18 cellular contexts compared by ENCODE assay signal in the genomic region with DNA sequence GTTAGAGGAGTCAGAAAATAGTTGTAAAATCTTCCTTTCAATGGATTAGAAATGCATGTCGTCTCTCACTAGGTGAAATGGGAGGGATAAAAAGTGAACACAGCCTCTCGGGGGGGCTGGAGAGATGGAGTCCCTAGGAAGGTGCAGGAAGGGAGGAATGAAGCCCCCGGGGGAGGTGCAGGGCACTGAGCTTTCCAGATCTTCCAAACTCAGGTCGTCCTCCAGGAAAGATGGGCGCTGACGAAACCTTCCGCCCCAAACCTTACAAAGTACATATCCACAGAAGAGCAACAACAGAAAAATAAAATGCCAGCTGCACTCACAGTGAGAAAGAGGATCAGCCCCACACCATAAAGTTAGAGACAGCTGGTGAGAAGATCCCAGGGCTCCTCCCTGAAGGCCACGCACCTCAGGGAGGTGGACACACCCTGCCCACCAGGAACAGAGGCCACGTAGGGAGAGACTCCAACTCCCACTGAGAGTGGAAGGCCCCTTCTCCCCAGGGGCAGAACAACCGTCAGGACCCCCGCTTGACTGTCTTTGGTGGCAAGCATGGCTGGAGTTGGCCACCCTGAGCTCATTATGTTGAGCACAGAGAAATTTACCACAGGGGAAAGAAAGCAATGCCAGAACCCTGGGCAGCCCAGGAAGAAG.
DNase-seq lines count a peak whose midpoint lies in the region; ATAC-seq, FAIRE-seq and TF ChIP-seq lines count a peak whose summit lies in the region.
"Had no signal": no experiment of that assay in that cellular context is flagged by ENCODE, and none has a peak within 500 bp of the region (broad histone marks: within the 10 kb centered on the region; RNA-seq: fewer than 3 reads in every experiment).

No MANE protein-coding gene starts in this region.

- H3K9me3 ChIP-seq in left ventricle myocardium inferior (replicated peaks) = peaks cover 4% of the 10 kb centered on the region
- H3K9me3 ChIP-seq in gastroesophageal sphincter = no peaks in the 10 kb centered on the region
- H3K9me3 ChIP-seq in stomach smooth muscle (ENCODE audit: control insufficient read depth in 2 of 2, low read length in 2 of 2) = no peaks in the 10 kb centered on the region
- no peaks in the 10 kb centered on the region for H3K9me3 ChIP-seq in T-helper 17 cell (ENCODE audit: control insufficient read depth, low read length, poor library complexity, severe bottlenecking)
- H3K9me3 ChIP-seq in HepG2 (ENCODE audit: low read length) = no peaks in the 10 kb centered on the region
- H3K9me3 ChIP-seq: uterus had no signal

- no peak overlapping the region for H3K4me2 ChIP-seq in HepG2 (ENCODE audit: low read depth, low read length)

- H3K4me1 ChIP-seq in left ventricle myocardium inferior (peaks cover 34% of the 10 kb centered on the region), gastroesophageal sphincter (peaks cover under 1 to 28% (median 7%) of the 10 kb centered on the region in 3 donors), stomach smooth muscle (ENCODE audit: control insufficient read depth, insufficient read depth, low read length) (peaks cover 16% of the 10 kb centered on the region), HepG2 (ENCODE audit: insufficient read depth, low read length) (peaks cover 64% of the 10 kb centered on the region)

- CTCF ChIA-PET in activated CD8-positive, alpha-beta T cell treated with anti-CD3 and anti-CD28 coated beads, Interleukin-2, amount 10 ng/mL, durations not matched to agents 7 days and 5 days (lab: Charles Lee) = interaction anchor here (1.3 to 3.9 kb wide), 3 partner anchors 10 to 23 kb away, joined by 4 to 23 read pairs (median 5); no protein-coding TSS in a partner anchor
- CTCF ChIA-PET in HepG2 (lab: Yijun Ruan, JAX; ENCODE audit: low intra/inter-chr PET ratio, low total read pairs) = no interaction called here

- 87 to 100% methylated on average over 3 to 7 of the region's 11 CpGs for WGBS in gastroesophageal sphincter (ENCODE audit: low coverage in 1 of 2), 2 donors
- WGBS in HepG2 (ENCODE audit: low lambda C conversion rate) = 97% methylated on average over 8 of the region's 11 CpGs

- DNase-seq in left ventricle myocardium inferior = no peak
- no peak for DNase-seq in Right ventricle myocardium inferior (ENCODE audit: missing footprints)
- DNase-seq in activated CD8-positive, alpha-beta T cell treated with anti-CD3 and anti-CD28 coated beads, Interleukin-2, amount 10 ng/mL, durations not matched to agents 7 days and 5 days = peak; percentile 16
- no peak for DNase-seq in T-helper 17 cell
- no peak for DNase-seq in anterior cingulate cortex (lab: John Stamatoyannopoulos, UW)
- no peak for DNase-seq in HepG2 (ENCODE audit: low spot score)
- DNase-seq: activated CD4-positive, CD25-positive, alpha-beta regulatory T cell treated with anti-CD3 and anti-CD28 coated beads, Interleukin-2, amount 50 U/mL, for 72 hours; activated gamma-delta T cell; effector memory CD4-positive, alpha-beta T cell; NCI-H2029; NCI-H510A treated with DMSO at 0.1 percent for 48 hours; stimulated activated naive CD4-positive, alpha-beta T cell treated with Interleukin-2 at 50 U/mL for 16 hours; uterus had no signal

- H3K27ac ChIP-seq in left ventricle myocardium inferior (replicated peaks) = peak overlapping the region; percentile 69
- H3K27ac ChIP-seq in gastroesophageal sphincter = peak overlapping the region in 3 of 4 donors; percentile 9 to 32 (median 26)
- H3K27ac ChIP-seq in stomach smooth muscle (ENCODE audit: low read length) = peak overlapping the region; percentile 0
- no peak overlapping the region for H3K27ac ChIP-seq in HepG2 (ENCODE audit: extremely low read length, insufficient read depth, low read length)

- TF ChIP-seq EP300 in gastroesophageal sphincter (IDR thresholded peaks at IDR 0.05) = no peak
- no peak for TF ChIP-seq EP300 in HepG2 (IDR thresholded peaks at IDR 0.05; ENCODE audit: low read depth in 2 of 2, low read length in 2 of 2)
- no peak for TF ChIP-seq EP300 in HepG2 (CRISPR knock-in tag; IDR thresholded peaks at IDR 0.05; ENCODE audit: borderline replicate concordance)

- POLR2A ChIA-PET in activated CD8-positive, alpha-beta T cell treated with anti-CD3 and anti-CD28 coated beads, Interleukin-2, amount 10 ng/mL, durations not matched to agents 7 days and 5 days (lab: Charles Lee) = interaction anchor here (1.2 to 1.6 kb wide), 2 partner anchors 9 to 37 kb away, joined by 4 to 6 read pairs; no protein-coding TSS in a partner anchor
- POLR2A ChIA-PET in HepG2 (lab: Yijun Ruan, JAX) = interaction anchor here (1.5 to 1.9 kb wide), 3 partner anchors 9 to 116 kb away, joined by 4 to 11 read pairs (median 7); no protein-coding TSS in a partner anchor

- no peak overlapping the region for H3K4me3 Mint-ChIP-seq in activated CD8-positive, alpha-beta T cell treated with anti-CD3 and anti-CD28 coated beads, Interleukin-2, amount 10 ng/mL, durations not matched to agents 7 days and 5 days
- no peak overlapping the region for H3K4me3 Mint-ChIP-seq in T-helper 17 cell

- H3K4me1 Mint-ChIP-seq in activated CD8-positive, alpha-beta T cell treated with anti-CD3 and anti-CD28 coated beads, Interleukin-2, amount 10 ng/mL, durations not matched to agents 7 days and 5 days (ENCODE audit: low read depth) = peaks cover 50% of the 10 kb centered on the region
- peaks cover 4% of the 10 kb centered on the region for H3K4me1 Mint-ChIP-seq in T-helper 17 cell

- H3K27me3 ChIP-seq in left ventricle myocardium inferior (ENCODE audit: low read depth) (no peaks in the 10 kb centered on the region), gastroesophageal sphincter (no peaks in the 10 kb centered on the region), stomach smooth muscle (ENCODE audit: control insufficient read depth in 1 of 2, insufficient read depth in 2 of 2, low read length in 2 of 2) (no peaks in the 10 kb centered on the region), HepG2 (ENCODE audit: control insufficient read depth in 1 of 2, insufficient read depth in 2 of 2, low read length in 2 of 2) (no peaks in the 10 kb centered on the region)
- H3K27me3 ChIP-seq: uterus had no signal

- H3K79me2 ChIP-seq in HepG2 (ENCODE audit: insufficient read depth, low read length) = no peaks in the 10 kb centered on the region

- H3K27me3 Mint-ChIP-seq in activated CD8-positive, alpha-beta T cell treated with anti-CD3 and anti-CD28 coated beads, Interleukin-2, amount 10 ng/mL, durations not matched to agents 7 days and 5 days (ENCODE audit: low read depth) = no peaks in the 10 kb centered on the region
- H3K27me3 Mint-ChIP-seq in T-helper 17 cell = no peaks in the 10 kb centered on the region

- FAIRE-seq in HepG2 (lab: Jason Lieb, UNC) = no peak
- FAIRE-seq: bronchial epithelial cell, GM19239 had no signal

- H3K27ac Mint-ChIP-seq in activated CD8-positive, alpha-beta T cell treated with anti-CD3 and anti-CD28 coated beads, Interleukin-2, amount 10 ng/mL, durations not matched to agents 7 days and 5 days = peak overlapping the region; percentile 76
- H3K27ac Mint-ChIP-seq in T-helper 17 cell = no peak overlapping the region

- no peak overlapping the region for H3K4me3 ChIP-seq in left ventricle myocardium inferior
- no peak overlapping the region for H3K4me3 ChIP-seq in gastroesophageal sphincter
- no peak overlapping the region for H3K4me3 ChIP-seq in stomach smooth muscle (ENCODE audit: low read length in 2 of 2)
- H3K4me3 ChIP-seq in HepG2 (replicated peaks in 1 of 3; ENCODE audit: insufficient read depth in 1 of 3, low read depth in 2 of 3, low read length in 3 of 3) = no peak overlapping the region
- H3K4me3 ChIP-seq: skin epidermis, uterus had no signal

- H3K36me3 ChIP-seq in left ventricle myocardium inferior (no peaks in the 10 kb centered on the region), gastroesophageal sphincter (no peaks in the 10 kb centered on the region), stomach smooth muscle (ENCODE audit: control insufficient read depth in 2 of 2, insufficient read depth in 2 of 2, low read length in 2 of 2) (no peaks in the 10 kb centered on the region), HepG2 (replicated peaks in 1 of 2; ENCODE audit: control insufficient read depth in 1 of 2, insufficient read depth in 2 of 2, low read length in 2 of 2) (no peaks in the 10 kb centered on the region)
- H3K36me3 ChIP-seq: uterus had no signal

- H3K36me3 Mint-ChIP-seq in activated CD8-positive, alpha-beta T cell treated with anti-CD3 and anti-CD28 coated beads, Interleukin-2, amount 10 ng/mL, durations not matched to agents 7 days and 5 days (ENCODE audit: low read depth) = peaks cover 24% of the 10 kb centered on the region
- peaks cover 2% of the 10 kb centered on the region for H3K36me3 Mint-ChIP-seq in T-helper 17 cell (ENCODE audit: low read depth)

- intact Hi-C loops in left ventricle myocardium inferior (cut with micrococcal nuclease) (no loop called here), Right ventricle myocardium inferior (cut with DNase I) (loop anchor here (5.0 kb wide), 1 partner anchor 125 kb away; no protein-coding TSS in a partner anchor), HepG2 (cut with micrococcal nuclease; ENCODE audit: unreplicated experiment) (no loop called here)

- peaks cover 14% of the 10 kb centered on the region for H3K9me3 Mint-ChIP-seq in activated CD8-positive, alpha-beta T cell treated with anti-CD3 and anti-CD28 coated beads, Interleukin-2, amount 10 ng/mL, durations not matched to agents 7 days and 5 days (ENCODE audit: insufficient read depth)

- in situ Hi-C loops in HepG2 (cut with HindIII; ENCODE audit: extremely low pct_ligation_motif_present, low pct_unique_long_range_greater_than_20kb) = no loop called here

- TF ChIP-seq CTCF in left ventricle myocardium inferior (IDR thresholded peaks at IDR 0.05; ENCODE audit: borderline replicate concordance) (no peak), gastroesophageal sphincter (IDR thresholded peaks at IDR 0.05) (no peak), HepG2 (CRISPR knock-in tag; IDR thresholded peaks at IDR 0.05) (no peak)

- no peak for TF ChIP-seq RAD21 in HepG2 (CRISPR knock-in tag; IDR thresholded peaks at IDR 0.05)

- no peak for ATAC-seq in Right ventricle myocardium inferior
- no peak for ATAC-seq in activated CD8-positive, alpha-beta T cell treated with anti-CD3 and anti-CD28 coated beads, Interleukin-2, amount 10 ng/mL, durations not matched to agents 7 days and 5 days
- ATAC-seq in gastroesophageal sphincter = no peak
- no peak for ATAC-seq in T-helper 17 cell
- no peak for ATAC-seq in HepG2

- H3K9ac ChIP-seq in stomach smooth muscle (ENCODE audit: low read length in 2 of 2) = no peak overlapping the region
- no peak overlapping the region for H3K9ac ChIP-seq in HepG2 (ENCODE audit: insufficient read depth, low read depth, low read length)

- H2AFZ ChIP-seq in HepG2 (ENCODE audit: low read length) = no peak overlapping the region

- TF ChIP-seq POLR2A in gastroesophageal sphincter (IDR thresholded peaks at IDR 0.05) = no peak
- no peak for TF ChIP-seq POLR2A in HepG2 (IDR thresholded peaks at IDR 0.05; ENCODE audit: insufficient read depth in 1 of 2, low read depth in 2 of 2, low read length in 2 of 2)

- no TSS peak for BruUV-seq in HepG2 (replicated peaks; lab: Mats Ljungman, UMichigan)

- no peaks in the 10 kb centered on the region for H4K20me1 ChIP-seq in HepG2 (ENCODE audit: insufficient read depth, low read length)

TF ChIP-seq in HepG2, 621 proteins besides CTCF, POLR2A, EP300 and RAD21 (continues in another document):
- TF ChIP-seq JARID2 (CRISPR knock-in tag; IDR thresholded peaks at IDR 0.05; ENCODE audit: insufficient replicate concordance) (no peak), RAD51 (IDR thresholded peaks at IDR 0.05; ENCODE audit: borderline replicate concordance) (no peak)
